Comparison of ENCODE assay signal across 8 cellular contexts in genomic region chr11:14764899-14765527, GRCh38.
DNase-seq lines count a peak whose midpoint lies in the region; ATAC-seq lines count a peak whose summit lies in the region.

No MANE protein-coding gene starts in this region.

- H3K4me1 ChIP-seq in naive thymus-derived CD4-positive, alpha-beta T cell (ENCODE audit: control insufficient read depth in 2 of 2, insufficient read depth in 2 of 2, low read length in 2 of 2) = peaks cover 36 to 62% of the 10 kb centered on the region in 2 donors

- POLR2A ChIA-PET in naive thymus-derived CD4-positive, alpha-beta T cell (lab: Charles Lee) = interaction anchor here (0.6 to 5.9 kb wide), 23 partner anchors 9 to 265 kb away, joined by 3 to 48 read pairs (median 4); partner anchors contain the start of genes COPB1, CYP2R1, PDE3B and PSMA1

- peak; percentile 73 for DNase-seq in CD1c-positive myeloid dendritic cell (ENCODE audit: extremely low spot score)
- DNase-seq in GM19240 (ENCODE audit: insufficient read length, low spot score) = peak; percentile 11
- peak; percentile 69 for DNase-seq in T-helper 2 cell treated with Interferon-gamma antibody and Interleukin-4, amounts not matched to agents 5 μg/mL and 100 μg/mL, for 36 hours (ENCODE audit: low spot score)
- DNase-seq in naive thymus-derived CD4-positive, alpha-beta T cell = peak in 7 of 9 donors; percentile 82 to 95 (median 92)
- no peak for DNase-seq in UCSD-AML1 (lab: John Stamatoyannopoulos, UW; ENCODE audit: unreplicated experiment)
- no peak for DNase-seq in cerebellum (ENCODE audit: low spot score)
- no peak for DNase-seq in medulla oblongata (ENCODE audit: extremely low spot score)

- peaks cover 11% of the 10 kb centered on the region for H3K36me3 Mint-ChIP-seq in T-helper 2 cell treated with Interferon-gamma antibody and Interleukin-4, amounts not matched to agents 5 μg/mL and 100 μg/mL, for 36 hours (ENCODE audit: low read depth)
- H3K36me3 Mint-ChIP-seq in naive thymus-derived CD4-positive, alpha-beta T cell = peaks cover 0 to 10% (median 0%) of the 10 kb centered on the region in 5 donors

- ATAC-seq in HG03175 (IDR thresholded peaks at IDR 0.05; ENCODE audit: unreplicated experiment) = peak; percentile 94
- peak; percentile 95 for ATAC-seq in naive thymus-derived CD4-positive, alpha-beta T cell

- intact Hi-C loops in naive thymus-derived CD4-positive, alpha-beta T cell (cut with micrococcal nuclease) = loop anchor here (1.0 to 5.0 kb wide), 16 partner anchors 9 to 896 kb away; partner anchors contain the start of genes COPB1 (in 2 of the 2), PSMA1 (in 2 of the 2) and RRAS2 (in 1 of the 2)

- CTCF ChIA-PET in naive thymus-derived CD4-positive, alpha-beta T cell (lab: Charles Lee) = interaction anchor here (0.6 to 3.1 kb wide), 7 partner anchors 25 to 252 kb away, joined by 3 to 11 read pairs (median 4); no protein-coding TSS in a partner anchor

- H3K27ac Mint-ChIP-seq in T-helper 2 cell treated with Interferon-gamma antibody and Interleukin-4, amounts not matched to agents 5 μg/mL and 100 μg/mL, for 36 hours = no peak overlapping the region
- H3K27ac Mint-ChIP-seq in naive thymus-derived CD4-positive, alpha-beta T cell = no peak overlapping the region

- no peaks in the 10 kb centered on the region for H3K27me3 Mint-ChIP-seq in T-helper 2 cell treated with Interferon-gamma antibody and Interleukin-4, amounts not matched to agents 5 μg/mL and 100 μg/mL, for 36 hours (ENCODE audit: low read depth)
- no peaks in the 10 kb centered on the region for H3K27me3 Mint-ChIP-seq in naive thymus-derived CD4-positive, alpha-beta T cell

- peaks cover 36% of the 10 kb centered on the region for H3K4me1 Mint-ChIP-seq in T-helper 2 cell treated with Interferon-gamma antibody and Interleukin-4, amounts not matched to agents 5 μg/mL and 100 μg/mL, for 36 hours (ENCODE audit: low read depth)
- peaks cover 15 to 54% (median 36%) of the 10 kb centered on the region in 7 donors for H3K4me1 Mint-ChIP-seq in naive thymus-derived CD4-positive, alpha-beta T cell

- H3K4me3 Mint-ChIP-seq in T-helper 2 cell treated with Interferon-gamma antibody and Interleukin-4, amounts not matched to agents 5 μg/mL and 100 μg/mL, for 36 hours = no peak overlapping the region
- H3K4me3 Mint-ChIP-seq in naive thymus-derived CD4-positive, alpha-beta T cell = peak overlapping the region in 5 of 10 donors; percentile 54 to 78 (median 62)

- H3K9me3 ChIP-seq in naive thymus-derived CD4-positive, alpha-beta T cell (ENCODE audit: control insufficient read depth in 2 of 3, low read length in 3 of 3) = no peaks in the 10 kb centered on the region

- H3K27me3 ChIP-seq in naive thymus-derived CD4-positive, alpha-beta T cell (ENCODE audit: control insufficient read depth in 2 of 2, insufficient read depth in 2 of 2, low read length in 2 of 2) = no peaks in the 10 kb centered on the region

- no peaks in the 10 kb centered on the region for H3K36me3 ChIP-seq in naive thymus-derived CD4-positive, alpha-beta T cell (ENCODE audit: control insufficient read depth in 2 of 3, insufficient read depth in 3 of 3, low read length in 3 of 3)

- peak overlapping the region; percentile 30 for H3K4me3 ChIP-seq in naive thymus-derived CD4-positive, alpha-beta T cell (ENCODE audit: low read length)

- no peaks in the 10 kb centered on the region for H3K9me3 Mint-ChIP-seq in T-helper 2 cell treated with Interferon-gamma antibody and Interleukin-4, amounts not matched to agents 5 μg/mL and 100 μg/mL, for 36 hours
- H3K9me3 Mint-ChIP-seq in naive thymus-derived CD4-positive, alpha-beta T cell = peaks cover 0 to 5% (median 0%) of the 10 kb centered on the region in 11 donors

- peak overlapping the region; percentile 72 for H3K27ac ChIP-seq in naive thymus-derived CD4-positive, alpha-beta T cell (ENCODE audit: low read depth, low read length)

Comparison
In these comparisons a context has a peak if more than half of its experiments do, and no peak if none do; other contexts are left out.
1. DNase-seq: peak in CD1c-positive myeloid dendritic cell (single experiment), GM19240 (single experiment), T-helper 2 cell treated with Interferon-gamma antibody and Interleukin-4, amounts not matched to agents 5 μg/mL and 100 μg/mL, for 36 hours (single experiment) and naive thymus-derived CD4-positive, alpha-beta T cell (7 of 9); none in UCSD-AML1 (single experiment), cerebellum (single experiment) and medulla oblongata (single experiment).